ENCODE assay signal across 21 cellular contexts in genomic region chr6:3811191-3811590, GRCh38. TPM values are rescaled to one million over a fixed set of nuclear protein-coding genes. Genes with fewer than 3 reads are reported as not detected.
DNase-seq lines count a peak whose midpoint lies in the region; FAIRE-seq and TF ChIP-seq lines count a peak whose summit lies in the region.
"Had no signal": no experiment of that assay in that cellular context is flagged by ENCODE, and none has a peak within 500 bp of the region (broad histone marks: within the 10 kb centered on the region; RNA-seq: fewer than 3 reads in every experiment).

No MANE protein-coding gene starts in this region.

- intact Hi-C loops in breast epithelium (cut with DNase I; ENCODE audit: low total_unique reads) (no loop called here), MCF 10A (cut with micrococcal nuclease) (no loop called here)

- 0 out of 2 replicates have a peak overlapping the region, but pooled peaks have one; percentile 46 for H2BK15ac ChIP-seq in H1 (ENCODE audit: low read length)

- no peak overlapping the region for H4K5ac ChIP-seq in H1 (ENCODE audit: insufficient read length, low read depth, low read length)

- no peak for TF ChIP-seq RAD21 in H1 (IDR thresholded peaks at IDR 0.05 in 1 of 2, conservative IDR thresholded peaks at IDR 0.05 in 1 of 2; ENCODE audit: low read depth in 2 of 2, low read length in 2 of 2)

- no peak overlapping the region for H4K91ac ChIP-seq in H1 (replicated peaks; ENCODE audit: insufficient read length, low read length)
- H4K91ac ChIP-seq in trophoblast cell (ENCODE audit: low read depth, low read length), result no peak overlapping the region

- no peaks in the 10 kb centered on the region for H3K23me2 ChIP-seq in H1 (ENCODE audit: low read depth, low read length)

- H4K8ac ChIP-seq in H1 (ENCODE audit: extremely low read depth, insufficient read depth, low read length) (no peak overlapping the region), trophoblast cell (ENCODE audit: low read depth, low read length) (no peak overlapping the region)

- H3K27me3 Mint-ChIP-seq in MCF 10A (ENCODE audit: insufficient read depth, unreplicated experiment) (no peaks in the 10 kb centered on the region), glutamatergic neuron (ENCODE audit: unreplicated experiment) (no peaks in the 10 kb centered on the region)

- H3K9ac ChIP-seq in H1 (replicated peaks in 1 of 4; ENCODE audit: extremely low read depth in 1 of 4, low read depth in 3 of 4, low read length in 3 of 4), result no peak overlapping the region
- no peak overlapping the region for H3K9ac ChIP-seq in trophoblast cell (ENCODE audit: low read length)
- H3K9ac ChIP-seq: BLaER1 had no signal

- H3K27me3 ChIP-seq in breast epithelium (no peaks in the 10 kb centered on the region), H1 (replicated peaks in 1 of 4; ENCODE audit: control insufficient read depth in 3 of 4, extremely low read depth in 1 of 4, insufficient read depth in 3 of 4, low read length in 3 of 4) (0 out of 7 replicates have a peak, but pooled peaks cover 0 to 2% (median 0%) of the 10 kb centered on the region in 4 experiments), trophoblast cell (ENCODE audit: insufficient read depth, low read length) (no peaks in the 10 kb centered on the region), brain microvascular endothelial cell (replicated peaks) (no peaks in the 10 kb centered on the region)
- H3K27me3 ChIP-seq: BLaER1 had no signal

- H2BK5ac ChIP-seq in H1 (ENCODE audit: low read depth, low read length) (no peak overlapping the region), trophoblast cell (ENCODE audit: low read depth, low read length, poor library complexity) (no peak overlapping the region)

- POLR2A ChIA-PET in MCF 10A (lab: Yijun Ruan, JAX), result no interaction called here
- POLR2A ChIA-PET in H1 (lab: Charles Lee; ENCODE audit: partially characterized antibody), result interaction anchor here (0.8 to 0.9 kb wide), 2 partner anchors 9 to 15 kb away, joined by 3 read pairs; no protein-coding TSS in a partner anchor

- H3K4me1 ChIP-seq in breast epithelium (no peaks in the 10 kb centered on the region), H1 (replicated peaks in 1 of 4; ENCODE audit: control insufficient read depth in 3 of 4, insufficient read depth in 4 of 4, low read length in 3 of 4) (peaks cover 0 to 3% (median 0%) of the 10 kb centered on the region in 4 experiments; a peak in 2 of 7 replicates), trophoblast cell (ENCODE audit: control insufficient read depth in 1 of 2, insufficient read depth in 2 of 2, low read length in 2 of 2) (peaks cover 15 to 18% of the 10 kb centered on the region in 2 experiments)

- H3K27ac Mint-ChIP-seq in MCF 10A (ENCODE audit: low read depth, unreplicated experiment) (no peak overlapping the region), glutamatergic neuron (ENCODE audit: unreplicated experiment) (no peak overlapping the region)
- H3K27ac Mint-ChIP-seq: CD8-positive, alpha-beta memory T cell had no signal

- DNase-seq in breast epithelium (ENCODE audit: low spot score in 2 of 2) (no peak), MCF 10A (ENCODE audit: unreplicated experiment) (no peak), H1 (ENCODE audit: low read depth in 1 of 2, low spot score in 2 of 2) (no peak), trophoblast cell (no peak), GF-D8 (lab: John Stamatoyannopoulos, UW) (no peak), brain microvascular endothelial cell (no peak), glutamatergic neuron (no peak), SKM-1 treated with dmso at 0.1 percent for 144 hours (lab: John Stamatoyannopoulos, UW; ENCODE audit: unreplicated experiment) (no peak)
- DNase-seq: CD8-positive, alpha-beta memory T cell; DND-41; GOT3; Kasumi-1; NCI-H1436; NCI-H2029; NCI-H2171 treated with DMSO at 0.1 percent for 48 hours; NCI-H446 treated with DMSO at 0.1 percent for 48 hours; NCI-H748 treated with DMSO at 0.1 percent for 48 hours had no signal

- H3K36me3 Mint-ChIP-seq in MCF 10A (ENCODE audit: insufficient read depth, unreplicated experiment) (no peaks in the 10 kb centered on the region), glutamatergic neuron (ENCODE audit: unreplicated experiment) (no peaks in the 10 kb centered on the region)
- H3K36me3 Mint-ChIP-seq: CD8-positive, alpha-beta memory T cell had no signal

- TF ChIP-seq POLR2A in breast epithelium (IDR thresholded peaks at IDR 0.05), result no peak
- no peak for TF ChIP-seq POLR2A in H1 (IDR thresholded peaks at IDR 0.05; ENCODE audit: control extremely low read depth in 1 of 2, low read depth in 2 of 2, low read length in 2 of 2)

- no peak overlapping the region for H2BK12ac ChIP-seq in H1 (ENCODE audit: low read depth, low read length)
- H2BK12ac ChIP-seq in trophoblast cell (ENCODE audit: low read length), result peak overlapping the region; percentile 26

- BruUV-seq in MCF 10A (replicated peaks; lab: Mats Ljungman, UMichigan), result no TSS peak

- H3K56ac ChIP-seq in H1 (replicated peaks; ENCODE audit: insufficient read length, low read depth, low read length), result no peak overlapping the region

- H3K79me2 ChIP-seq in H1 (ENCODE audit: control insufficient read depth in 1 of 2, insufficient read depth in 2 of 2, low read length in 2 of 2) (no peaks in the 10 kb centered on the region), trophoblast cell (ENCODE audit: control insufficient read depth, insufficient read depth, low read length, poor library complexity) (peaks cover 2% of the 10 kb centered on the region)

- H3K4me2 ChIP-seq in H1 (ENCODE audit: insufficient read depth in 1 of 2, low read depth in 2 of 2, low read length in 2 of 2), result no peak overlapping the region
- no peak overlapping the region for H3K4me2 ChIP-seq in trophoblast cell (ENCODE audit: low read length)
- H3K4me2 ChIP-seq: BLaER1 had no signal

- H2BK20ac ChIP-seq in H1 (ENCODE audit: low read length), result no peak overlapping the region

- no peak overlapping the region for H3K23ac ChIP-seq in H1 (ENCODE audit: insufficient read length)
- H3K23ac ChIP-seq in trophoblast cell (ENCODE audit: low read length), result no peak overlapping the region

- H3K79me1 ChIP-seq in H1 (ENCODE audit: low read depth, low read length) (no peaks in the 10 kb centered on the region), trophoblast cell (ENCODE audit: low read length) (peaks cover 11% of the 10 kb centered on the region)

- no peak for TF ChIP-seq EP300 in H1 (IDR thresholded peaks at IDR 0.05; ENCODE audit: borderline replicate concordance in 1 of 2, low read depth in 2 of 2, low read length in 2 of 2)

- no peaks in the 10 kb centered on the region for H3K9me3 Mint-ChIP-seq in MCF 10A (ENCODE audit: unreplicated experiment)
- no peaks in the 10 kb centered on the region for H3K9me3 Mint-ChIP-seq in glutamatergic neuron (ENCODE audit: unreplicated experiment)
- H3K9me3 Mint-ChIP-seq: CD8-positive, alpha-beta memory T cell had no signal

- H3K36me3 ChIP-seq in breast epithelium (no peaks in the 10 kb centered on the region), H1 (ENCODE audit: control insufficient read depth in 2 of 4, insufficient read depth in 4 of 4, low read length in 3 of 4) (no peaks in the 10 kb centered on the region), trophoblast cell (ENCODE audit: control insufficient read depth in 1 of 2, insufficient read depth in 2 of 2, low read length in 2 of 2) (no peaks in the 10 kb centered on the region), brain microvascular endothelial cell (replicated peaks) (no peaks in the 10 kb centered on the region)
- H3K36me3 ChIP-seq: BLaER1 had no signal

- H3K9me3 ChIP-seq in breast epithelium, result no peaks in the 10 kb centered on the region
- H3K9me3 ChIP-seq in H1 (ENCODE audit: insufficient read depth in 2 of 2, low read depth in 1 of 2, low read length in 1 of 2), result no peaks in the 10 kb centered on the region
- no peaks in the 10 kb centered on the region for H3K9me3 ChIP-seq in trophoblast cell (ENCODE audit: insufficient read depth, low read depth, low read length)
- H3K9me3 ChIP-seq: BLaER1 had no signal

- H3K14ac ChIP-seq in H1 (ENCODE audit: insufficient read length), result no peak overlapping the region
- no peak overlapping the region for H3K14ac ChIP-seq in trophoblast cell (ENCODE audit: low read length)

- H3K27ac ChIP-seq in breast epithelium (peak overlapping the region; percentile 39 to 48), H1 (ENCODE audit: low read depth, low read length) (no peak overlapping the region), trophoblast cell (ENCODE audit: low read depth, low read length) (no peak overlapping the region), brain microvascular endothelial cell (no peak overlapping the region)
- H3K27ac ChIP-seq: 22Rv1, BLaER1, SK-N-MC had no signal

- H2AK5ac ChIP-seq in H1 (ENCODE audit: low read depth, low read length), result no peak overlapping the region
- no peak overlapping the region for H2AK5ac ChIP-seq in trophoblast cell (ENCODE audit: low read length)

- peaks cover 34% of the 10 kb centered on the region for H3K4me1 Mint-ChIP-seq in MCF 10A (ENCODE audit: insufficient read depth, unreplicated experiment)
- H3K4me1 Mint-ChIP-seq in glutamatergic neuron (ENCODE audit: low read depth, unreplicated experiment), result peaks cover 5% of the 10 kb centered on the region
- H3K4me1 Mint-ChIP-seq: CD8-positive, alpha-beta memory T cell had no signal

- in situ Hi-C loops in brain microvascular endothelial cell (cut with HindIII; ENCODE audit: low pct_ligation_motif_present, low sequenced_read_pairs), result no loop called here

- H2AFZ ChIP-seq in H1 (ENCODE audit: low read length) (no peak overlapping the region), trophoblast cell (ENCODE audit: insufficient read depth, low read length, poor library complexity) (peak overlapping the region; percentile 5)

- TF ChIP-seq CTCF in breast epithelium (IDR thresholded peaks at IDR 0.05), result no peak
- TF ChIP-seq CTCF in MCF 10A (IDR thresholded peaks at IDR 0.05; ENCODE audit: unreplicated experiment), result no peak
- no peak for TF ChIP-seq CTCF in H1 (IDR thresholded peaks at IDR 0.05; ENCODE audit: control extremely low read depth in 1 of 3, insufficient read depth in 1 of 3, low read depth in 1 of 3, low read length in 3 of 3)
- no peak for TF ChIP-seq CTCF in brain microvascular endothelial cell (IDR thresholded peaks at IDR 0.05; ENCODE audit: low read depth, low read length, missing control alignments)
- no peak for TF ChIP-seq CTCF in glutamatergic neuron (IDR thresholded peaks at IDR 0.05; ENCODE audit: partially characterized antibody, unreplicated experiment)

- no peak overlapping the region for H3K4me3 ChIP-seq in breast epithelium
- H3K4me3 ChIP-seq in H1 (ENCODE audit: extremely low read depth in 1 of 4, insufficient read depth in 2 of 4, low read depth in 3 of 4, low read length in 4 of 4), result no peak overlapping the region
- H3K4me3 ChIP-seq in trophoblast cell (ENCODE audit: low read depth, low read length), result no peak overlapping the region
- H3K4me3 ChIP-seq in brain microvascular endothelial cell (ENCODE audit: low read depth, low read length), result no peak overlapping the region
- H3K4me3 ChIP-seq: BLaER1, SK-N-MC had no signal

- H3K18ac ChIP-seq in H1 (ENCODE audit: extremely low read depth, low read length) (no peak overlapping the region), trophoblast cell (ENCODE audit: low read length) (no peak overlapping the region)

- H3K4ac ChIP-seq in H1 (replicated peaks; ENCODE audit: insufficient read length, low read depth, low read length), result no peak overlapping the region
- no peak overlapping the region for H3K4ac ChIP-seq in trophoblast cell (ENCODE audit: low read depth, low read length)

- no peaks in the 10 kb centered on the region for H4K20me1 ChIP-seq in H1 (replicated peaks in 1 of 2; ENCODE audit: control insufficient read depth in 1 of 2, insufficient read depth in 2 of 2, low read length in 2 of 2)
- H4K20me1 ChIP-seq: BLaER1 had no signal

- 65% methylated on average over 2 of the region's 2 CpGs; no CpG with 5 or more reads in 1 of the 2 experiments for WGBS in H1 (ENCODE audit: extremely low coverage in 1 of 2, insufficient coverage in 1 of 2, insufficient read length in 1 of 2, insufficient replicate concordance in 2 of 2, low coverage in 1 of 2, low lambda C conversion rate in 2 of 2, missing lambda C conversion rate in 1 of 2), 2 experiments
- WGBS in trophoblast cell (ENCODE audit: extremely low coverage, insufficient coverage, insufficient read length), result no CpG with 5 or more reads among the region's 2 CpGs

- H2BK120ac ChIP-seq in H1 (replicated peaks; ENCODE audit: low read depth, low read length), result no peak overlapping the region
- H2BK120ac ChIP-seq in trophoblast cell (ENCODE audit: insufficient read depth, low read length, poor library complexity), result no peak overlapping the region

- H3K4me3 Mint-ChIP-seq in MCF 10A (ENCODE audit: unreplicated experiment) (no peak overlapping the region), glutamatergic neuron (ENCODE audit: unreplicated experiment) (no peak overlapping the region)
- H3K4me3 Mint-ChIP-seq: CD8-positive, alpha-beta memory T cell had no signal

- no peak overlapping the region for H4K12ac ChIP-seq in trophoblast cell (ENCODE audit: low read depth, low read length)

- CTCF ChIA-PET in MCF 10A (lab: Yijun Ruan, JAX), result interaction anchor here (0.6 to 1.2 kb wide), 2 partner anchors 7 to 59 kb away, joined by 3 read pairs; no protein-coding TSS in a partner anchor
- CTCF ChIA-PET in H1 (lab: Charles Lee; ENCODE audit: partially characterized antibody), result interaction anchor here (1.0 to 2.5 kb wide), 5 partner anchors 11 to 121 kb away, joined by 3 to 10 read pairs (median 4); no protein-coding TSS in a partner anchor

- FAIRE-seq in H1 (lab: Jason Lieb, UNC), result no peak
- FAIRE-seq: G401.6 had no signal

RNA-seq across cellular contexts. Expression of gene FAM50B, which starts 38.0 kb away (rescaled TPM):
- total RNA-seq in breast epithelium, result 10 to 100 TPM in 1 of 3 donors, 1 to 10 TPM in 2; 8.8 to 17.0 (median 9.3) TPM
- 4.0 and 4.3 TPM in 2 replicates for total RNA-seq in MCF 10A (2022)
- 3.1 and 3.8 TPM in 2 replicates for total RNA-seq in H1 (2021; fragmentation: NEBNext Ultra II Directional; extraction: Animal tissue kit (Norgen Biotek cat#: 25700))
- polyA plus RNA-seq in H1 (2011; rRNA removed), result 3.2 and 3.6 TPM in 2 replicates
- polyA plus RNA-seq in H1 (2011; cell fraction: cytosol; rRNA removed), result 5.2 TPM
- 3.2 TPM for polyA plus RNA-seq in H1 (2011; cell fraction: nucleus; rRNA removed)
- 1.7 to 3.5 TPM (median 2.2 TPM) in 4 replicates for polyA plus RNA-seq in H1 (2012, experiment 1 of 2)
- polyA plus RNA-seq in H1 (2012, experiment 2 of 2), result 1.7 TPM
- polyA plus RNA-seq in H1 (2013, experiment 1 of 2), result 1.9 TPM
- 2.2 TPM for polyA plus RNA-seq in H1 (2013, experiment 2 of 2)
- 1.1 and 1.4 TPM in 2 replicates for polyA minus RNA-seq in H1 (2011; rRNA and poly(A)+ RNA removed)
- 1.8 TPM for polyA minus RNA-seq in H1 (2011; cell fraction: cytosol; rRNA and poly(A)+ RNA removed)
- polyA minus RNA-seq in H1 (2011; cell fraction: nucleus; rRNA and poly(A)+ RNA removed), result 2.0 TPM
- 1.3 TPM in 2 replicates for polyA plus RNA-seq in trophoblast cell (2013)
- total RNA-seq in glutamatergic neuron (ENCODE audit: unreplicated experiment), result 3.6 TPM

RNA-seq across cellular contexts. Expression of gene PXDC1, which starts 59.7 kb away (rescaled TPM):
- total RNA-seq in breast epithelium, result 100 to 1,000 TPM in 1 of 3 donors, 10 to 100 TPM in 2; 86.2 to 122 (median 88.0) TPM
- total RNA-seq in MCF 10A (2022), result 48.1 and 51.4 TPM in 2 replicates
- 1.7 TPM in 2 replicates for total RNA-seq in H1 (2021; fragmentation: NEBNext Ultra II Directional; extraction: Animal tissue kit (Norgen Biotek cat#: 25700))
- polyA plus RNA-seq in H1 (2011; rRNA removed), result 2.0 and 2.1 TPM in 2 replicates
- polyA plus RNA-seq in H1 (2011; cell fraction: cytosol; rRNA removed), result 1.1 TPM
- 1.6 TPM for polyA plus RNA-seq in H1 (2011; cell fraction: nucleus; rRNA removed)
- polyA plus RNA-seq in H1 (2012, experiment 1 of 2), result 2.2 to 3.2 TPM (median 2.6 TPM) in 4 replicates
- 3.2 TPM for polyA plus RNA-seq in H1 (2012, experiment 2 of 2)
- polyA plus RNA-seq in H1 (2013, experiment 1 of 2), result 1.5 TPM
- polyA plus RNA-seq in H1 (2013, experiment 2 of 2), result 1.6 TPM
- 0.95 and 1.1 TPM in 2 replicates for polyA minus RNA-seq in H1 (2011; rRNA and poly(A)+ RNA removed)
- polyA minus RNA-seq in H1 (2011; cell fraction: cytosol; rRNA and poly(A)+ RNA removed), result 1.8 TPM
- polyA minus RNA-seq in H1 (2011; cell fraction: nucleus; rRNA and poly(A)+ RNA removed), result 1.9 TPM
- 57.9 and 59.3 TPM in 2 replicates for polyA plus RNA-seq in trophoblast cell (2013)
- 7.5 TPM for total RNA-seq in glutamatergic neuron (ENCODE audit: unreplicated experiment)
- polyA plus RNA-seq: CD8-positive, alpha-beta memory T cell had no signal

Comparison
In these comparisons a context has a peak if more than half of its experiments do, and no peak if none do; other contexts are left out.
1. H3K27ac ChIP-seq: peak in breast epithelium (2 of 2); none in H1 (single experiment), trophoblast cell (single experiment) and brain microvascular endothelial cell (single experiment).